ENCODE assay signal across 8 cellular contexts in genomic region chr17:9021158-9021984, GRCh38. TPM values are rescaled to one million over a fixed set of nuclear protein-coding genes. Genes with fewer than 3 reads are reported as not detected.
DNase-seq lines count a peak whose midpoint lies in the region; ATAC-seq, FAIRE-seq and TF ChIP-seq lines count a peak whose summit lies in the region.

TSS of gene NTN1 (plus strand) at chr17:9021510. CDS start at chr17:9022374, 864 bp downstream.

- DNase-seq in GM12891 (ENCODE audit: insufficient read length, low spot score) (peak; percentile 83), SK-N-SH (peak; percentile 65), astrocyte of the hippocampus (ENCODE audit: low read depth, low spot score) (peak; percentile 83), foreskin melanocyte (no peak)

- WGBS in SK-N-SH (ENCODE audit: low lambda C conversion rate): 1% methylated on average over 48 of the region's 111 CpGs

- no peaks in the 10 kb centered on the region for H3F3A ChIP-seq in SK-N-SH (replicated peaks; ENCODE audit: insufficient read depth)

- H3K4me3 ChIP-seq in SK-N-SH (ENCODE audit: low read depth in 2 of 2, low read length in 1 of 2): peak within 1 kb of the TSS; percentile 39 to 46; a peak in 2 of 4 replicates
- H3K4me3 ChIP-seq in iPS-15b (ENCODE audit: low read depth, low read length): peak within 1 kb of the TSS; percentile 59
- H3K4me3 ChIP-seq in skeletal muscle tissue (ENCODE audit: low read length in 3 of 3): peak within 1 kb of the TSS; percentile 54 to 71 (median 69)

- peak within 1 kb of the TSS; percentile 78 for H3K4me2 ChIP-seq in SK-N-SH

- H3K9me3 ChIP-seq in SK-N-SH: no peaks in the 10 kb centered on the region
- H3K9me3 ChIP-seq in iPS-15b (ENCODE audit: control insufficient read depth, insufficient read depth, low read length): no peaks in the 10 kb centered on the region
- no peaks in the 10 kb centered on the region for H3K9me3 ChIP-seq in skeletal muscle tissue (ENCODE audit: control insufficient read depth in 3 of 3, low read length in 3 of 3)

- no peak for TF ChIP-seq CTCF in SK-N-SH (IDR thresholded peaks at IDR 0.05)

- no peaks in the 10 kb centered on the region for H3K9me2 ChIP-seq in SK-N-SH

- H3K36me3 ChIP-seq in SK-N-SH (replicated peaks in 1 of 2; ENCODE audit: control insufficient read depth in 1 of 2, insufficient read depth in 2 of 2, low read length in 1 of 2) (no peaks in the 10 kb centered on the region), iPS-15b (ENCODE audit: control insufficient read depth, insufficient read depth, low read length) (no peaks in the 10 kb centered on the region), skeletal muscle tissue (ENCODE audit: control insufficient read depth in 3 of 3, insufficient read depth in 3 of 3, low read length in 3 of 3) (peaks cover 0 to 2% (median 0%) of the 10 kb centered on the region in 3 donors)

- peak; percentile 51 for FAIRE-seq in GM12891 (lab: Jason Lieb, UNC)

- no peak for TF ChIP-seq EP300 in SK-N-SH (IDR thresholded peaks at IDR 0.05; ENCODE audit: borderline replicate concordance in 1 of 2, low read depth in 1 of 2, low read length in 1 of 2)

- peak; percentile 71 for ATAC-seq in HG02870 (IDR thresholded peaks at IDR 0.05; ENCODE audit: unreplicated experiment)
- no peak for ATAC-seq in GM21526 (IDR thresholded peaks at IDR 0.05; ENCODE audit: low FRiP score, unreplicated experiment)

- no peak for TF ChIP-seq RAD21 in SK-N-SH (IDR thresholded peaks at IDR 0.05; ENCODE audit: low read length)

- TF ChIP-seq POLR2A in GM12891 (IDR thresholded peaks at IDR 0.05; ENCODE audit: low read depth, low read length): no peak

- no peak within 1 kb of the TSS for H2AFZ ChIP-seq in SK-N-SH (ENCODE audit: low read depth)

- no peaks in the 10 kb centered on the region for H4K20me1 ChIP-seq in SK-N-SH (ENCODE audit: insufficient read depth)

- POLR2A ChIA-PET in SK-N-SH (lab: Yijun Ruan, JAX): no interaction called here

- H3K27me3 ChIP-seq in SK-N-SH (ENCODE audit: insufficient read depth) (peaks cover 80% of the 10 kb centered on the region), iPS-15b (ENCODE audit: control insufficient read depth, insufficient read depth, low read length) (peaks cover 82% of the 10 kb centered on the region), skeletal muscle tissue (ENCODE audit: control insufficient read depth in 3 of 3, insufficient read depth in 3 of 3, low read length in 3 of 3) (peaks cover 23 to 24% (median 24%) of the 10 kb centered on the region in 3 donors)

- H3K79me2 ChIP-seq in SK-N-SH (ENCODE audit: insufficient read depth): no peaks in the 10 kb centered on the region

- H3K4me1 ChIP-seq in SK-N-SH (ENCODE audit: control insufficient read depth in 1 of 2, insufficient read depth in 2 of 2, low read depth in 1 of 2, low read length in 1 of 2) (no peaks in the 10 kb centered on the region; a peak in 1 of 4 replicates), iPS-15b (ENCODE audit: control insufficient read depth, insufficient read depth, low read length) (peaks cover 13% of the 10 kb centered on the region), skeletal muscle tissue (ENCODE audit: control insufficient read depth in 3 of 3, insufficient read depth in 3 of 3, low read length in 3 of 3) (peaks cover 11 to 22% (median 19%) of the 10 kb centered on the region in 3 donors)

- CTCF ChIA-PET in SK-N-SH (lab: Yijun Ruan, JAX): no interaction called here

- H3K27ac ChIP-seq in SK-N-SH (ENCODE audit: low read depth in 2 of 2, low read length in 1 of 2) (no peak within 1 kb of the TSS), skeletal muscle tissue (ENCODE audit: low read depth, low read length) (peak within 1 kb of the TSS; percentile 30)

- H3K9ac ChIP-seq in SK-N-SH: no peak within 1 kb of the TSS
- no peak within 1 kb of the TSS for H3K9ac ChIP-seq in iPS-15b (ENCODE audit: low read depth, low read length)
- peak within 1 kb of the TSS; percentile 20 to 70 (median 38) for H3K9ac ChIP-seq in skeletal muscle tissue (ENCODE audit: low read depth in 1 of 3, low read length in 3 of 3)

TF ChIP-seq in GM12891, 5 proteins besides CTCF, POLR2A, EP300 and RAD21:
- TF ChIP-seq SPI1 (IDR thresholded peaks at IDR 0.05; ENCODE audit: low read depth, low read length) (no peak), TAF1 (IDR thresholded peaks at IDR 0.05; ENCODE audit: low read depth, low read length) (no peak), PAX5 (IDR thresholded peaks at IDR 0.05; ENCODE audit: insufficient read depth, low read length, severe bottlenecking) (no peak), POU2F2 (IDR thresholded peaks at IDR 0.05; ENCODE audit: low read depth, low read length) (no peak), POLR2AphosphoS5 (IDR thresholded peaks at IDR 0.05; ENCODE audit: low read depth, low read length) (no peak)

TF ChIP-seq in SK-N-SH, 30 proteins besides CTCF, POLR2A, EP300 and RAD21 (continues in another document):
- TF ChIP-seq, protein P1, sequence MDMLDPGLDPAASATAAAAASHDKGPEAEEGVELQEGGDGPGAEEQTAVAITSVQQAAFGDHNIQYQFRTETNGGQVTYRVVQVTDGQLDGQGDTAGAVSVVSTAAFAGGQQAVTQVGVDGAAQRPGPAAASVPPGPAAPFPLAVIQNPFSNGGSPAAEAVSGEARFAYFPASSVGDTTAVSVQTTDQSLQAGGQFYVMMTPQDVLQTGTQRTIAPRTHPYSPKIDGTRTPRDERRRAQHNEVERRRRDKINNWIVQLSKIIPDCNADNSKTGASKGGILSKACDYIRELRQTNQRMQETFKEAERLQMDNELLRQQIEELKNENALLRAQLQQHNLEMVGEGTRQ (IDR thresholded peaks at IDR 0.05; ENCODE audit: borderline replicate concordance, low read depth, low read length): no peak
- TF ChIP-seq GABPA (IDR thresholded peaks at IDR 0.05; ENCODE audit: low read depth): no peak
- TF ChIP-seq SIN3A (IDR thresholded peaks at IDR 0.05; ENCODE audit: borderline replicate concordance, low read depth, low read length): no peak
- TF ChIP-seq IRF3 (IDR thresholded peaks at IDR 0.05; ENCODE audit: low read depth, low read length): no peak
- no peak for TF ChIP-seq FOSL2 (IDR thresholded peaks at IDR 0.05; ENCODE audit: borderline replicate concordance, low read depth)
- no peak for TF ChIP-seq TCF12 (IDR thresholded peaks at IDR 0.05)
- TF ChIP-seq, protein P2, sequence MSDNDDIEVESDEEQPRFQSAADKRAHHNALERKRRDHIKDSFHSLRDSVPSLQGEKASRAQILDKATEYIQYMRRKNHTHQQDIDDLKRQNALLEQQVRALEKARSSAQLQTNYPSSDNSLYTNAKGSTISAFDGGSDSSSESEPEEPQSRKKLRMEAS (IDR thresholded peaks at IDR 0.05; ENCODE audit: low read depth): no peak
- no peak for TF ChIP-seq SMC3 (IDR thresholded peaks at IDR 0.05; ENCODE audit: low read depth, low read length)
- TF ChIP-seq EZH2phosphoT487 (IDR thresholded peaks at IDR 0.05; ENCODE audit: borderline replicate concordance, low read depth): no peak
- no peak for TF ChIP-seq NFIC (IDR thresholded peaks at IDR 0.05; ENCODE audit: borderline replicate concordance)
- no peak for TF ChIP-seq MXI1 (IDR thresholded peaks at IDR 0.05; ENCODE audit: low read depth, low read length)
- no peak for TF ChIP-seq FOXJ3 (CRISPR knock-in tag; IDR thresholded peaks at IDR 0.05)
- TF ChIP-seq PBX3 (IDR thresholded peaks at IDR 0.05): no peak
- no peak for TF ChIP-seq REST (IDR thresholded peaks at IDR 0.05; ENCODE audit: low read depth, low read length)

RNA-seq across cellular contexts. Expression of gene NTN1, which starts in this region (rescaled TPM):
- 1.1 TPM for polyA plus RNA-seq in GM12891 (2012; ENCODE audit: low read depth, missing spikeins)
- 0.03 and 0.05 TPM in 2 replicates for polyA plus RNA-seq in SK-N-SH (2012; rRNA removed)
- 0.01 and 0.07 TPM in 2 replicates for polyA plus RNA-seq in SK-N-SH (2012; cell fraction: cytosol; rRNA removed)
- polyA plus RNA-seq in SK-N-SH (2012; cell fraction: nucleus; rRNA removed): 0.01 and 0.05 TPM in 2 replicates
- total RNA-seq in skeletal muscle tissue: 6.8 TPM

Comparison
In these comparisons a context has a peak if more than half of its experiments do, and no peak if none do; other contexts are left out.
1. Peak in DNase-seq, H3K4me3 ChIP-seq and H3K4me2 ChIP-seq in SK-N-SH; RNA of the gene not detected or under 1 TPM.
2. H3K9ac ChIP-seq: peak in skeletal muscle tissue (3 of 3); none in SK-N-SH (single experiment) and iPS-15b (single experiment).
3. Peak in every context shown above with its lines, with median percentiles within 50 percentile points of each other: H3K4me3 ChIP-seq.